In the genomic region with DNA sequence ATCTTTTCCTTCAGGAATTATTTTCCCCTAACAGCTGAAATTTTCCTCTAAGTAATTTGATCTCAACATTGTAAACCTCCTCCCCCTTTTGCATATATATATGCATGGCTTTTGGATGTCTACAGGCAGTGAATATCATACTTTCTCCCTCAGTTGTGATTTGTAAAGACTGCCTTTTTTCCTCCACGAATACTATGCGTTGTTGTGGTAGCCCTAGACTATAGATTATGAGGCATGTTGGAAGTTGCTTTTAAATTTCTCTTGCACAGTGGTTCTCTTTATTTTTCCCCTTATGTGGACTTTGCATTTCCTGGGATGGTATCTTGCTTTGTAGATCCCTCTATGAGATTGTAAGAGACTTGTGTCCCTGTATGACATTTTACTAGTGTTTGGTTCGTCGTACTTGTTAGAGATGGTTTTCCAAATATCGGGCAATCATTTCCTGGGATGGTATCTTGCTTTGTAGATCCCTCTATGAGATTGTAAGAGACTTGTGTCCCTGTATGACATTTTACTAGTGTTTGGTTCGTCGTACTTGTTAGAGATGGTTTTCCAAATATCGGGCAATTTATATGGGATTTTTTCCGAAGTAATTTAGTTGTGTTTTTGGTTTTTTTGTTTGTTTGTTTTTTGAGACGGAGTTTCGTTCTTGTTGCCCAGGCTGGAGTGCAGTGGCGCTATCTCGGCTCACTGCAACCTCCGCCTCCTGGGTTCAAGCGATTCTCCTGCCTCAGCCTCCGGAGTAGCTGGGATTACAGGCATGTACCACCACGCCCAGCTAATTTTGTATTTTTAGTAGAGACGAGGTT, we compare ENCODE assay signal across 8 cellular contexts. TPM values are rescaled to one million over a fixed set of nuclear protein-coding genes. Genes with fewer than 3 reads are reported as not detected.
A peak's percentile ranks its signal among the peaks of the same experiment; 100 is the strongest.
DNase-seq lines count a peak whose midpoint lies in the region; ATAC-seq, FAIRE-seq and TF ChIP-seq lines count a peak whose summit lies in the region.
"Not testable (repeated sequence)": the region's sequence is repeated elsewhere in the genome, so short reads cannot be mapped to it uniquely, and the experiment has no call there.

No MANE protein-coding gene starts in this region.

- H3K27me3 Mint-ChIP-seq in CD4-positive, alpha-beta memory T cell; activated naive CD8-positive, alpha-beta T cell treated with anti-CD3 and anti-CD28 coated beads, Interleukin-2, amount 10 ng/mL, durations not matched to agents 7 days and 5 days: not testable (repeated sequence)

- peak overlapping the region; percentile 95 for H3K4me2 ChIP-seq in endothelial cell of umbilical vein (ENCODE audit: insufficient read depth, low read length)

- not testable (repeated sequence) for H3K9me3 ChIP-seq in CD4-positive, alpha-beta memory T cell (ENCODE audit: control insufficient read depth in 1 of 2, low read length in 2 of 2); HUES6 (ENCODE audit: control insufficient read depth, insufficient read depth, low read depth, low read length); SK-N-MC (ENCODE audit: low read depth, low read length); endothelial cell of umbilical vein (replicated peaks; ENCODE audit: control insufficient read depth, insufficient read depth, low read length); kidney (ENCODE audit: control insufficient read depth in 1 of 2, low read length in 2 of 2); neutrophil; thoracic aorta

- peak overlapping the region; percentile 87 for H3K27ac ChIP-seq in CD4-positive, alpha-beta memory T cell (ENCODE audit: low read depth, low read length)
- not testable (repeated sequence) for H3K27ac ChIP-seq in HUES6 (ENCODE audit: low read depth, low read length)
- H3K27ac ChIP-seq in SK-N-MC: peak overlapping the region; percentile 70; the same call in 1 of the 2 replicates
- peak overlapping the region; percentile 87 for H3K27ac ChIP-seq in endothelial cell of umbilical vein (ENCODE audit: insufficient read depth, low read depth, low read length)
- peak overlapping the region in 1 of 2 donors; percentile 91 for H3K27ac ChIP-seq in kidney (ENCODE audit: low read depth in 2 of 2, low read length in 2 of 2)
- peak overlapping the region; percentile 89 for H3K27ac ChIP-seq in neutrophil
- peak overlapping the region in 1 of 2 donors; percentile 93 for H3K27ac ChIP-seq in thoracic aorta

- POLR2A ChIA-PET in CD4-positive, alpha-beta memory T cell (lab: Charles Lee; ENCODE audit: partially characterized antibody): interaction anchor here (1.5 to 2.4 kb wide), 2 partner anchors 95 to 199 kb away, joined by 5 to 6 read pairs; partner anchors contain the start of genes CPNE2 and NLRC5
- POLR2A ChIA-PET in activated naive CD8-positive, alpha-beta T cell treated with anti-CD3 and anti-CD28 coated beads, Interleukin-2, amount 10 ng/mL, durations not matched to agents 7 days and 5 days (lab: Charles Lee): interaction anchor here (1.2 to 1.5 kb wide), 4 partner anchors 18 to 112 kb away, joined by 3 to 5 read pairs (median 4); partner anchors contain the start of gene CPNE2
- POLR2A ChIA-PET in endothelial cell of umbilical vein (lab: Charles Lee): interaction anchor here (0.9 kb wide), 1 partner anchor 58 kb away, joined by 3 read pairs; the partner anchor contains the start of gene ARL2BP

- H3K27ac Mint-ChIP-seq in CD4-positive, alpha-beta memory T cell: peak overlapping the region in 6 of 7 donors; percentile 53 to 99 (median 93)
- not testable (repeated sequence) for H3K27ac Mint-ChIP-seq in activated naive CD8-positive, alpha-beta T cell treated with anti-CD3 and anti-CD28 coated beads, Interleukin-2, amount 10 ng/mL, durations not matched to agents 7 days and 5 days

- not testable (repeated sequence) for H3K27me3 ChIP-seq in CD4-positive, alpha-beta memory T cell (ENCODE audit: insufficient read depth, low read length); HUES6 (ENCODE audit: control insufficient read depth, insufficient read depth, low read length); endothelial cell of umbilical vein (ENCODE audit: control insufficient read depth in 2 of 2, insufficient read depth in 2 of 2, low read length in 2 of 2); neutrophil; thoracic aorta (replicated peaks; ENCODE audit: insufficient read depth)

- peak overlapping the region; percentile 88 for H3K4me3 ChIP-seq in CD4-positive, alpha-beta memory T cell (ENCODE audit: low read length in 2 of 2)
- H3K4me3 ChIP-seq in HUES6 (ENCODE audit: low read depth, low read length): peak overlapping the region; percentile 86
- peak overlapping the region; percentile 85 for H3K4me3 ChIP-seq in SK-N-MC
- H3K4me3 ChIP-seq in endothelial cell of umbilical vein (replicated peaks in 1 of 3; ENCODE audit: insufficient read depth in 1 of 3, low read depth in 1 of 3, low read length in 3 of 3): peak overlapping the region; percentile 88 to 95 (median 89)
- peak overlapping the region; percentile 91 to 97 for H3K4me3 ChIP-seq in kidney (ENCODE audit: low read length in 2 of 2)
- H3K4me3 ChIP-seq in neutrophil (ENCODE audit: low read depth in 1 of 2, low read length in 1 of 2): peak overlapping the region in 1 of 2 experiments; percentile 100
- peak overlapping the region; percentile 97 for H3K4me3 ChIP-seq in thoracic aorta

- H3K4me1 ChIP-seq in CD4-positive, alpha-beta memory T cell (ENCODE audit: insufficient read depth, low read length): peaks cover 42% of the 10 kb centered on the region
- not testable (repeated sequence) for H3K4me1 ChIP-seq in HUES6 (ENCODE audit: control insufficient read depth, insufficient read depth, low read length)
- H3K4me1 ChIP-seq in endothelial cell of umbilical vein (ENCODE audit: control insufficient read depth, extremely low read depth, insufficient read depth, low read length): peaks cover 50% of the 10 kb centered on the region
- H3K4me1 ChIP-seq in kidney (ENCODE audit: control insufficient read depth in 1 of 2, insufficient read depth in 1 of 2, low read depth in 1 of 2, low read length in 2 of 2): peaks cover 18 to 19% of the 10 kb centered on the region in 2 donors
- peaks cover 29% of the 10 kb centered on the region in 2 experiments for H3K4me1 ChIP-seq in neutrophil (ENCODE audit: control insufficient read depth in 1 of 2, insufficient read depth in 1 of 2, low read depth in 1 of 2, low read length in 1 of 2)
- peaks cover 33 to 62% of the 10 kb centered on the region in 2 donors for H3K4me1 ChIP-seq in thoracic aorta (ENCODE audit: control insufficient read depth in 1 of 2, low read depth in 2 of 2)

- CTCF ChIA-PET in CD4-positive, alpha-beta memory T cell (lab: Charles Lee; ENCODE audit: partially characterized antibody): not testable (repeated sequence)
- CTCF ChIA-PET in endothelial cell of umbilical vein (lab: Charles Lee): interaction anchor here (0.6 to 2.4 kb wide), 3 partner anchors 95 to 266 kb away, joined by 3 to 10 read pairs (median 4); partner anchors contain the start of gene CPNE2

- H3K36me3 ChIP-seq in CD4-positive, alpha-beta memory T cell (ENCODE audit: insufficient read depth, low read length); HUES6 (ENCODE audit: control insufficient read depth, insufficient read depth, low read length); SK-N-MC (ENCODE audit: insufficient read depth, low read length); endothelial cell of umbilical vein (ENCODE audit: control insufficient read depth in 2 of 2, extremely low read depth in 1 of 2, insufficient read depth in 2 of 2, low read length in 2 of 2); kidney (ENCODE audit: control insufficient read depth in 1 of 2, insufficient read depth in 2 of 2, low read length in 2 of 2); neutrophil; thoracic aorta: not testable (repeated sequence)

- intact Hi-C loops in CD4-positive, alpha-beta memory T cell (cut with micrococcal nuclease): loop anchor here (5.0 to 10.0 kb wide), 3 partner anchors 106 to 257 kb away; partner anchors contain the start of genes CIAPIN1 and COQ9
- intact Hi-C loops in endothelial cell of umbilical vein (cut with micrococcal nuclease): loop anchor here (2.0 to 5.0 kb wide), 7 partner anchors 41 to 581 kb away; partner anchors contain the start of genes ARL2BP, CPNE2 and PLLP
- intact Hi-C loops in kidney (cut with DNase I): not testable (repeated sequence)

- not testable (repeated sequence) for ATAC-seq in activated naive CD8-positive, alpha-beta T cell treated with anti-CD3 and anti-CD28 coated beads, Interleukin-2, amount 10 ng/mL, durations not matched to agents 7 days and 5 days (ENCODE audit: low read depth); thoracic aorta (ENCODE audit: insufficient number of reproducible peaks, low FRiP score, low read depth)

- peaks cover 37 to 62% (median 51%) of the 10 kb centered on the region in 4 donors for H3K4me1 Mint-ChIP-seq in CD4-positive, alpha-beta memory T cell
- peaks cover 23% of the 10 kb centered on the region for H3K4me1 Mint-ChIP-seq in activated naive CD8-positive, alpha-beta T cell treated with anti-CD3 and anti-CD28 coated beads, Interleukin-2, amount 10 ng/mL, durations not matched to agents 7 days and 5 days

- H3K4me3 Mint-ChIP-seq in CD4-positive, alpha-beta memory T cell: peak overlapping the region; percentile 97 to 99 (median 99)
- H3K4me3 Mint-ChIP-seq in activated naive CD8-positive, alpha-beta T cell treated with anti-CD3 and anti-CD28 coated beads, Interleukin-2, amount 10 ng/mL, durations not matched to agents 7 days and 5 days: peak overlapping the region; percentile 97

- H3K9me1 ChIP-seq in endothelial cell of umbilical vein (replicated peaks; ENCODE audit: control insufficient read depth, extremely low read depth, insufficient read depth, low read length): not testable (repeated sequence)

- BruUV-seq in endothelial cell of umbilical vein (replicated peaks; lab: Mats Ljungman, UMichigan): TSS peak; percentile 11

- not testable (repeated sequence) for H4K20me1 ChIP-seq in endothelial cell of umbilical vein (replicated peaks; ENCODE audit: control insufficient read depth, extremely low read depth, insufficient read depth, low read length)

- H3K9me3 Mint-ChIP-seq in CD4-positive, alpha-beta memory T cell; activated naive CD8-positive, alpha-beta T cell treated with anti-CD3 and anti-CD28 coated beads, Interleukin-2, amount 10 ng/mL, durations not matched to agents 7 days and 5 days: not testable (repeated sequence)

- not testable (repeated sequence) for DNase-seq in CD4-positive, alpha-beta memory T cell; SK-N-MC (ENCODE audit: low read depth, low spot score); activated naive CD8-positive, alpha-beta T cell treated with anti-CD3 and anti-CD28 coated beads, Interleukin-2, amount 10 ng/mL, durations not matched to agents 7 days and 5 days; endothelial cell of umbilical vein (ENCODE audit: low read depth, low spot score); kidney; thoracic aorta (ENCODE audit: low spot score)

- TF ChIP-seq CTCF in endothelial cell of umbilical vein (IDR thresholded peaks at IDR 0.05; ENCODE audit: extremely low read depth in 1 of 2, insufficient read depth in 1 of 2, low read depth in 1 of 2, low read length in 2 of 2); kidney (IDR thresholded peaks at IDR 0.05; ENCODE audit: borderline replicate concordance, extremely low read depth, insufficient read depth); neutrophil (IDR thresholded peaks at IDR 0.05); thoracic aorta (IDR thresholded peaks at IDR 0.05): not testable (repeated sequence)

- H3K36me3 Mint-ChIP-seq in CD4-positive, alpha-beta memory T cell: peaks cover 0 to 27% of the 10 kb centered on the region in 2 donors
- not testable (repeated sequence) for H3K36me3 Mint-ChIP-seq in activated naive CD8-positive, alpha-beta T cell treated with anti-CD3 and anti-CD28 coated beads, Interleukin-2, amount 10 ng/mL, durations not matched to agents 7 days and 5 days

- not testable (repeated sequence) for TF ChIP-seq POLR2A in endothelial cell of umbilical vein (IDR thresholded peaks at IDR 0.05; ENCODE audit: low read depth, low read length)

- H2AFZ ChIP-seq in endothelial cell of umbilical vein (ENCODE audit: low read depth, low read length): not testable (repeated sequence)

- peaks cover 91% of the 10 kb centered on the region for H3K79me2 ChIP-seq in endothelial cell of umbilical vein (ENCODE audit: control insufficient read depth, insufficient read depth, low read length)

- H3K9ac ChIP-seq in HUES6 (ENCODE audit: low read length): not testable (repeated sequence)
- H3K9ac ChIP-seq in SK-N-MC (ENCODE audit: insufficient read length) (peak overlapping the region; percentile 80), endothelial cell of umbilical vein (replicated peaks; ENCODE audit: extremely low read depth, insufficient read depth, low read length) (peak overlapping the region; percentile 97), kidney (ENCODE audit: low read length in 2 of 2) (peak overlapping the region; percentile 92 to 93)

- FAIRE-seq in endothelial cell of umbilical vein (lab: Jason Lieb, UNC): peak; percentile 26
- FAIRE-seq in kidney (lab: Jason Lieb, UNC): not testable (repeated sequence)

- dilution Hi-C loops in endothelial cell of umbilical vein (cut with MboI; ENCODE audit: extremely low pct_ligation_motif_present, low sequenced_read_pairs): not testable (repeated sequence)

RNA-seq across cellular contexts. Expression of gene RSPRY1, which starts 2.0 kb away (rescaled TPM):
- 10 to 100 TPM; 32.8 to 38.0 TPM for total RNA-seq in CD4-positive, alpha-beta memory T cell
- polyA plus RNA-seq in CD4-positive, alpha-beta memory T cell: 10 to 100 TPM; 28.5 to 34.0 TPM
- 10 to 100 TPM; 29.5 to 34.3 TPM for total RNA-seq in activated naive CD8-positive, alpha-beta T cell treated with anti-CD3 and anti-CD28 coated beads, Interleukin-2, amount 10 ng/mL, durations not matched to agents 7 days and 5 days
- total RNA-seq in endothelial cell of umbilical vein: 55.1 and 55.8 TPM in 2 replicates
- 23.6 and 28.5 TPM in 2 replicates for polyA plus RNA-seq in endothelial cell of umbilical vein
- 30.7 and 34.6 TPM in 2 replicates for polyA plus RNA-seq in endothelial cell of umbilical vein (2011; cell fraction: cytosol; rRNA removed)
- 46.1 and 58.4 TPM in 2 replicates for polyA plus RNA-seq in endothelial cell of umbilical vein (2011; cell fraction: nucleus; rRNA removed)
- 41.6 and 50.5 TPM in 2 replicates for polyA plus RNA-seq in endothelial cell of umbilical vein (2012)
- 109 and 131 TPM in 2 replicates for polyA minus RNA-seq in endothelial cell of umbilical vein
- 16.5 TPM for polyA minus RNA-seq in endothelial cell of umbilical vein (2011; cell fraction: cytosol; rRNA and poly(A)+ RNA removed)
- 51.7 and 75.9 TPM in 2 replicates for polyA minus RNA-seq in endothelial cell of umbilical vein (2011; cell fraction: nucleus; rRNA and poly(A)+ RNA removed)
- total RNA-seq in kidney: 32.2 TPM
- polyA plus RNA-seq in kidney (ENCODE audit: insufficient read depth, low read depth, low replicate concordance): 14.4 TPM
- 10 to 100 TPM; 28.7 to 32.5 TPM for total RNA-seq in thoracic aorta

RNA-seq across cellular contexts. Expression of gene PSME3IP1, which starts 2.3 kb away (rescaled TPM):
- 100 to 1,000 TPM; 147 to 157 TPM for total RNA-seq in CD4-positive, alpha-beta memory T cell
- polyA plus RNA-seq in CD4-positive, alpha-beta memory T cell: 10 to 100 TPM; 59.9 to 64.5 TPM
- total RNA-seq in activated naive CD8-positive, alpha-beta T cell treated with anti-CD3 and anti-CD28 coated beads, Interleukin-2, amount 10 ng/mL, durations not matched to agents 7 days and 5 days: 100 to 1,000 TPM; 134 to 140 TPM
- total RNA-seq in endothelial cell of umbilical vein (91.8 and 98.2 TPM in 2 replicates), kidney (84.6 TPM), thoracic aorta (10 to 100 TPM; 39.1 to 64.8 TPM)
- polyA plus RNA-seq in endothelial cell of umbilical vein (82.6 and 86.2 TPM in 2 replicates), kidney (ENCODE audit: insufficient read depth, low read depth, low replicate concordance) (79.1 TPM)
- polyA plus RNA-seq in endothelial cell of umbilical vein (2011; cell fraction: cytosol; rRNA removed): 77.3 and 85.4 TPM in 2 replicates
- polyA plus RNA-seq in endothelial cell of umbilical vein (2011; cell fraction: nucleus; rRNA removed): 160 and 163 TPM in 2 replicates
- polyA plus RNA-seq in endothelial cell of umbilical vein (2012): 74.4 and 90.7 TPM in 2 replicates
- polyA minus RNA-seq in endothelial cell of umbilical vein: 59.9 and 72.4 TPM in 2 replicates
- 47.5 TPM for polyA minus RNA-seq in endothelial cell of umbilical vein (2011; cell fraction: cytosol; rRNA and poly(A)+ RNA removed)
- polyA minus RNA-seq in endothelial cell of umbilical vein (2011; cell fraction: nucleus; rRNA and poly(A)+ RNA removed): 39.3 and 39.8 TPM in 2 replicates

RNA-seq across cellular contexts. Expression of gene ARL2BP, which starts 57.0 kb away (rescaled TPM):
- total RNA-seq in CD4-positive, alpha-beta memory T cell: 10 to 100 TPM; 48.0 to 49.1 TPM
- polyA plus RNA-seq in CD4-positive, alpha-beta memory T cell: 100 to 1,000 TPM; 130 to 181 TPM
- 10 to 100 TPM; 34.9 to 37.9 TPM for total RNA-seq in activated naive CD8-positive, alpha-beta T cell treated with anti-CD3 and anti-CD28 coated beads, Interleukin-2, amount 10 ng/mL, durations not matched to agents 7 days and 5 days
- 76.7 and 80.4 TPM in 2 replicates for total RNA-seq in endothelial cell of umbilical vein
- 103 and 111 TPM in 2 replicates for polyA plus RNA-seq in endothelial cell of umbilical vein
- 81.7 and 87.7 TPM in 2 replicates for polyA plus RNA-seq in endothelial cell of umbilical vein (2011; cell fraction: cytosol; rRNA removed)
- 33.2 and 36.3 TPM in 2 replicates for polyA plus RNA-seq in endothelial cell of umbilical vein (2011; cell fraction: nucleus; rRNA removed)
- polyA plus RNA-seq in endothelial cell of umbilical vein (2012): 76.8 and 88.3 TPM in 2 replicates
- polyA minus RNA-seq in endothelial cell of umbilical vein: 73.4 and 77.5 TPM in 2 replicates
- 27.3 TPM for polyA minus RNA-seq in endothelial cell of umbilical vein (2011; cell fraction: cytosol; rRNA and poly(A)+ RNA removed)
- polyA minus RNA-seq in endothelial cell of umbilical vein (2011; cell fraction: nucleus; rRNA and poly(A)+ RNA removed): 17.6 and 23.6 TPM in 2 replicates
- 61.5 TPM for total RNA-seq in kidney
- polyA plus RNA-seq in kidney (ENCODE audit: insufficient read depth, low read depth, low replicate concordance): 53.9 TPM
- 10 to 100 TPM; 54.7 to 64.0 TPM for total RNA-seq in thoracic aorta
